Comparison of ENCODE assay signal across 34 cellular contexts in genomic region chr4:46836584-46836983, GRCh38.
"Had no signal": no experiment of that assay in that cellular context is flagged by ENCODE, and none has a peak within 500 bp of the region (broad histone marks: within the 10 kb centered on the region; RNA-seq: fewer than 3 reads in every experiment).

No MANE protein-coding gene starts in this region.

- DNase-seq: Kasumi-1, MG63, MM.1S, MV-4-11, NCI-H1048, NCI-H1092, NCI-H1092 treated with DMSO at 0.1 percent for 48 hours, NCI-H1105, NCI-H1105 treated with DMSO at 0.1 percent for 48 hours, NCI-H1417, NCI-H1417 treated with DMSO at 0.1 percent for 48 hours, NCI-H1436, NCI-H1436 treated with DMSO at 0.1 percent for 48 hours, NCI-H146, NCI-H1694, NCI-H1694 treated with DMSO at 0.1 percent for 48 hours, NCI-H187, NCI-H187 treated with DMSO at 0.1 percent for 48 hours, NCI-H1930, NCI-H2029, NCI-H2029 treated with DMSO at 0.1 percent for 48 hours, NCI-H2081, NCI-H2081 treated with DMSO at 0.1 percent for 48 hours, NCI-H2107, NCI-H2171, NCI-H2171 treated with DMSO at 0.1 percent for 48 hours, NCI-H2227 treated with DMSO at 0.1 percent for 48 hours, NCI-H226, NCI-H345, NCI-H446, NCI-H446 treated with DMSO at 0.1 percent for 48 hours, NCI-H510A, NCI-H510A treated with DMSO at 0.1 percent for 48 hours, NCI-H524 had no signal

- H3K4me3 ChIP-seq: MG63 had no signal

- H3K27me3 ChIP-seq: MG63 had no signal

- H3K9me3 ChIP-seq: MG63 had no signal

- H3K36me3 ChIP-seq: MG63 had no signal
